Comparison of ENCODE assay signal across 9 cellular contexts in the genomic region with DNA sequence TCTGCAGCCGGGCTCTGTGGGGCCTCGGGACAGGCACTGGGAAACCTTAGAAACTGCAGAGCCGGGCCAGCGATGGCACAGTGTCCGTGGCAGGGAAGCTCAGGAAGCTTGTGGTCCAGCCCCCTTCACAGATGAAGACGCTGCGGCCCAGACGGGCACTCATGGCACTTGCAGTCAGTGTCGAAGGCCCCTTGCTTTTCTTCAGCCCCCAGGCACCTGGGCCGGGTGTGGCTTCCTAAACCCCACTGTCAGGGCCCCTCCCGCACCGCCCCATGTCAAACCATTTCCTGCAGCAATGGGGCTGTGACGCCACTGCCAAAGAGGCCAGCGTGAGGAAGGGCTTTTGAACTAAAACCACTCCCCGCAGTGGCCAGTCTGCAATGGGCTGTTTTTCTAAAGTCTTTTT.
DNase-seq lines count a peak whose midpoint lies in the region; ATAC-seq and TF ChIP-seq lines count a peak whose summit lies in the region.
"Had no signal": no experiment of that assay in that cellular context is flagged by ENCODE, and none has a peak within 500 bp of the region (broad histone marks: within the 10 kb centered on the region; RNA-seq: fewer than 3 reads in every experiment).

No MANE protein-coding gene starts in this region.

- DNase-seq in Peyer's patch (peak in 2 of 3 donors; percentile 82 to 89), gastrocnemius medialis (no peak), midbrain (lab: John Stamatoyannopoulos, UW) (no peak)
- peak; percentile 82 for DNase-seq in activated T-cell treated with anti-CD3 and anti-CD28 coated beads, Interleukin-2, amount 50 U/mL, for 1 hour
- DNase-seq in stimulated activated CD8-positive, alpha-beta memory T cell treated with anti-CD3 and anti-CD28 coated beads, Interleukin-15, amount 100 ng/mL, for 4 hours (ENCODE audit: low read depth in 2 of 2) = peak; percentile 46 to 52

- H3K9me3 ChIP-seq in Peyer's patch (no peaks in the 10 kb centered on the region), gastrocnemius medialis (no peaks in the 10 kb centered on the region)

- no peaks in the 10 kb centered on the region for H3K36me3 ChIP-seq in Peyer's patch
- H3K36me3 ChIP-seq in gastrocnemius medialis = no peaks in the 10 kb centered on the region

- in situ Hi-C loops in gastrocnemius medialis (cut with MboI; ENCODE audit: low sequenced_read_pairs in 4 of 4) = no loop called here

- TF ChIP-seq POLR2A in Peyer's patch (IDR thresholded peaks at IDR 0.05) (no peak), gastrocnemius medialis (IDR thresholded peaks at IDR 0.05) (no peak)

- H3K27me3 ChIP-seq in Peyer's patch = no peaks in the 10 kb centered on the region
- H3K27me3 ChIP-seq in layer of hippocampus (ENCODE audit: control insufficient read depth, insufficient read depth, low read length) = no peaks in the 10 kb centered on the region
- H3K27me3 ChIP-seq in gastrocnemius medialis = peaks cover 0 to 1% (median 0%) of the 10 kb centered on the region in 3 donors

- ATAC-seq in HG02571 (IDR thresholded peaks at IDR 0.05; ENCODE audit: unreplicated experiment) (no peak), GM19324 (IDR thresholded peaks at IDR 0.05; ENCODE audit: low FRiP score, unreplicated experiment) (no peak), gastrocnemius medialis (no peak)
- ATAC-seq: Panc1 had no signal

- TF ChIP-seq CTCF in Peyer's patch (IDR thresholded peaks at IDR 0.05) (no peak), gastrocnemius medialis (IDR thresholded peaks at IDR 0.05 in 4 of 5, conservative IDR thresholded peaks at IDR 0.05 in 1 of 5) (no peak)

- H3K4me3 ChIP-seq in Peyer's patch (no peak overlapping the region), gastrocnemius medialis (no peak overlapping the region)

- H3K4me1 ChIP-seq in Peyer's patch = no peaks in the 10 kb centered on the region
- H3K4me1 ChIP-seq in gastrocnemius medialis = no peaks in the 10 kb centered on the region

- H3K27ac ChIP-seq in Peyer's patch = peak overlapping the region in 2 of 4 donors; percentile 31 to 68
- peak overlapping the region; percentile 18 for H3K27ac ChIP-seq in layer of hippocampus (ENCODE audit: low read depth, low read length)
- no peak overlapping the region for H3K27ac ChIP-seq in gastrocnemius medialis

- intact Hi-C loops in gastrocnemius medialis (cut with DNase I; ENCODE audit: low total_unique reads) = no loop called here

Comparison
In these comparisons a context has a peak if more than half of its experiments do, and no peak if none do; other contexts are left out.
1. DNase-seq: peak in Peyer's patch (2 of 3), activated T-cell treated with anti-CD3 and anti-CD28 coated beads, Interleukin-2, amount 50 U/mL, for 1 hour (single experiment) and stimulated activated CD8-positive, alpha-beta memory T cell treated with anti-CD3 and anti-CD28 coated beads, Interleukin-15, amount 100 ng/mL, for 4 hours (2 of 2); none in gastrocnemius medialis (0 of 2) and midbrain (single experiment).